In the genomic region with DNA sequence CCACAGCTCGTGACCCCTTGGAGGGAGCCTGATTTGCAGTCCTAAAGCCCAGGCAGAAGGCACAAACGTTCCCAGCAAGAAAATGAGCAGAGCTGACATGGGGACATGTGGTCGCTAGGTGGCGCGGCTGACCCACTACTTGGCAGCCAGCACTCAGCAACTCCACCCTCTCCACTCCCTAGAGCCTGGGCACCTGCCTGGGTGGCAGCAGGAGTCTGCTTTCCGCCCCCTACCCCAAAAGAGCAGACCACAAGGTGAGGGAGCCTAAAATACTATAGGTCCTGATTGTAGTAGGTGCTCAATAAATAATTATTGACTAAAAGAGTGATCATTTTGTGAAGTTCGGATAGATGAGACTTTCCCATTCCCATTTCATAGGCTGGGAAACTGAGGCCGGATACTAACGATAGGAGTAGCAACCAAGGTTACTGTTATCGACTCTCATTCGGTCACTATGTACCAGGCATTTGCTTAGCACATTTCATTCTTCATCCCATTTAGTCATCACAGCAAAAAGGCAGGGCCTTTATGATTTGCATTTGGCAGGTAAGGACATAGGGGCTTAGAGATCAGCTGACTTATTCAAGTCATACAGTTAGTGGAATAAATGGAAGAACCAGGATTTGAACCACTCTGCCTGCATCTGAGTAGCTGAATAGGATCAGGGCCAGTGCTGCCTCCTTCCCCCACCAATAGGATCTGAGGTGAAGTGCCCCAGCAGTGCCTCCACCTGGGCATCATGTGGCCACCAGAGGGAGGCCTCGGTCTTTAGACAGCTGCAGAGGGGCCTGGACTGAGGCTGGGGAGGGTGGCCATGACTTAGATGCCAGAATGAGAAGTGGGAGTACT, we compare ENCODE assay signal across 9 cellular contexts. TPM values are rescaled to one million over a fixed set of nuclear protein-coding genes. Genes with fewer than 3 reads are reported as not detected.
DNase-seq lines count a peak whose midpoint lies in the region; ATAC-seq and TF ChIP-seq lines count a peak whose summit lies in the region.
"Had no signal": no experiment of that assay in that cellular context is flagged by ENCODE, and none has a peak within 500 bp of the region (broad histone marks: within the 10 kb centered on the region; RNA-seq: fewer than 3 reads in every experiment).

No MANE protein-coding gene starts in this region.

- H2AFZ ChIP-seq in OCI-LY1 (ENCODE audit: low read length): no peak overlapping the region

- H3K9me2 ChIP-seq in OCI-LY1 (ENCODE audit: low read depth, low read length): no peaks in the 10 kb centered on the region

- POLR2A ChIA-PET in naive thymus-derived CD8-positive, alpha-beta T cell (lab: Charles Lee): interaction anchor here (0.6 to 2.0 kb wide), 2 partner anchors 104 to 121 kb away, joined by 3 to 8 read pairs; no protein-coding TSS in a partner anchor

- no peaks in the 10 kb centered on the region for H3K9me3 ChIP-seq in OCI-LY1 (ENCODE audit: low read length)

- no peak overlapping the region for H3K4me3 Mint-ChIP-seq in naive thymus-derived CD8-positive, alpha-beta T cell
- no peak overlapping the region for H3K4me3 Mint-ChIP-seq in stimulated activated naive B cell treated with anti-CD40 and anti-IgM and Interleukin-4, amounts not matched to agents 10 μg/mL and 1 μg/mL and 100 μg/mL, for 72 hours

- H3K4me1 Mint-ChIP-seq in naive thymus-derived CD8-positive, alpha-beta T cell: peaks cover 0 to 7% (median 1%) of the 10 kb centered on the region in 4 donors
- H3K4me1 Mint-ChIP-seq in stimulated activated naive B cell treated with anti-CD40 and anti-IgM and Interleukin-4, amounts not matched to agents 10 μg/mL and 1 μg/mL and 100 μg/mL, for 72 hours: no peaks in the 10 kb centered on the region

- no peaks in the 10 kb centered on the region for H3K79me2 ChIP-seq in OCI-LY1 (ENCODE audit: insufficient read depth, low read length)

- no peaks in the 10 kb centered on the region for H3F3A ChIP-seq in OCI-LY1 (ENCODE audit: insufficient read depth, low read length)

- DNase-seq in activated CD8-positive, alpha-beta memory T cell treated with anti-CD3 and anti-CD28 coated beads, Interleukin-2, amount 50 U/mL, for 24 hours (ENCODE audit: extremely low read depth): peak; percentile 47
- DNase-seq in epidermal melanocyte (ENCODE audit: insufficient read length, low spot score): peak; percentile 81
- peak; percentile 63 to 87 (median 77) for DNase-seq in naive thymus-derived CD8-positive, alpha-beta T cell
- peak; percentile 53 for DNase-seq in stimulated activated naive B cell treated with anti-CD40 and anti-IgM and Interleukin-4, amounts not matched to agents 10 μg/mL and 1 μg/mL and 100 μg/mL, for 72 hours

- H3K27me3 ChIP-seq in OCI-LY1 (ENCODE audit: insufficient read depth, low read length): no peaks in the 10 kb centered on the region

- peak overlapping the region in 2 of 10 donors; percentile 21 to 38 for H3K27ac Mint-ChIP-seq in naive thymus-derived CD8-positive, alpha-beta T cell
- no peak overlapping the region for H3K27ac Mint-ChIP-seq in stimulated activated naive B cell treated with anti-CD40 and anti-IgM and Interleukin-4, amounts not matched to agents 10 μg/mL and 1 μg/mL and 100 μg/mL, for 72 hours

- ATAC-seq in HG03571 (IDR thresholded peaks at IDR 0.05; ENCODE audit: unreplicated experiment) (peak; percentile 62), GM19395 (IDR thresholded peaks at IDR 0.05; ENCODE audit: unreplicated experiment) (no peak)
- ATAC-seq in naive thymus-derived CD8-positive, alpha-beta T cell: peak; percentile 93 to 96
- ATAC-seq in stimulated activated naive B cell treated with anti-CD40 and anti-IgM and Interleukin-4, amounts not matched to agents 10 μg/mL and 1 μg/mL and 100 μg/mL, for 72 hours (replicated peaks): peak; percentile 93 to 97

- no peaks in the 10 kb centered on the region for H4K20me1 ChIP-seq in OCI-LY1 (ENCODE audit: insufficient read depth, low read length)

- no peak overlapping the region for H3K27ac ChIP-seq in OCI-LY1 (ENCODE audit: low read depth, low read length, poor library complexity, severe bottlenecking)

- no peak overlapping the region for H3K4me3 ChIP-seq in OCI-LY1 (ENCODE audit: low read depth, low read length, poor library complexity, severe bottlenecking)

- TF ChIP-seq CTCF in GM12873 (IDR thresholded peaks at IDR 0.05; ENCODE audit: insufficient read depth, low read depth, low read length, missing control alignments): peak; percentile 97
- TF ChIP-seq CTCF in OCI-LY1 (IDR thresholded peaks at IDR 0.05; ENCODE audit: low read length): peak; percentile 88

- H3K4me2 ChIP-seq in OCI-LY1 (ENCODE audit: low read length): no peak overlapping the region

- H3K27me3 Mint-ChIP-seq in naive thymus-derived CD8-positive, alpha-beta T cell: peaks cover 11 to 26% (median 15%) of the 10 kb centered on the region in 5 donors
- H3K27me3 Mint-ChIP-seq in stimulated activated naive B cell treated with anti-CD40 and anti-IgM and Interleukin-4, amounts not matched to agents 10 μg/mL and 1 μg/mL and 100 μg/mL, for 72 hours: peaks cover 36 to 43% of the 10 kb centered on the region in 2 donors

- no peaks in the 10 kb centered on the region for H3K9me3 Mint-ChIP-seq in naive thymus-derived CD8-positive, alpha-beta T cell
- H3K9me3 Mint-ChIP-seq in stimulated activated naive B cell treated with anti-CD40 and anti-IgM and Interleukin-4, amounts not matched to agents 10 μg/mL and 1 μg/mL and 100 μg/mL, for 72 hours: no peaks in the 10 kb centered on the region

- no peaks in the 10 kb centered on the region for H3K36me3 ChIP-seq in OCI-LY1 (ENCODE audit: insufficient read depth, low read length)

- no peak overlapping the region for H3K9ac ChIP-seq in OCI-LY1 (ENCODE audit: low read length)

- H3K36me3 Mint-ChIP-seq in naive thymus-derived CD8-positive, alpha-beta T cell: no peaks in the 10 kb centered on the region
- no peaks in the 10 kb centered on the region for H3K36me3 Mint-ChIP-seq in stimulated activated naive B cell treated with anti-CD40 and anti-IgM and Interleukin-4, amounts not matched to agents 10 μg/mL and 1 μg/mL and 100 μg/mL, for 72 hours

- no peaks in the 10 kb centered on the region for H3K4me1 ChIP-seq in OCI-LY1 (ENCODE audit: insufficient read depth, low read length, severe bottlenecking)

RNA-seq across cellular contexts. Expression of a gene that starts 57.3 kb away (rescaled TPM):
- not detected for total RNA-seq in naive thymus-derived CD8-positive, alpha-beta T cell
- under 1 TPM in 1 of 3 donors, not detected in 2; 0.28 TPM for polyA plus RNA-seq in naive thymus-derived CD8-positive, alpha-beta T cell
- total RNA-seq: glomerular endothelial cell had no signal
